29 cellular contexts compared by ENCODE assay signal in genomic region chr22:37855462-37855861, GRCh38. TPM values are rescaled to one million over a fixed set of nuclear protein-coding genes. Genes with fewer than 3 reads are reported as not detected.
A peak's percentile ranks its signal among the peaks of the same experiment; 100 is the strongest.
DNase-seq lines count a peak whose midpoint lies in the region; TF ChIP-seq lines count a peak whose summit lies in the region.
"Had no signal": no experiment of that assay in that cellular context is flagged by ENCODE, and none has a peak within 500 bp of the region (broad histone marks: within the 10 kb centered on the region; RNA-seq: fewer than 3 reads in every experiment).

No MANE protein-coding gene starts in this region.

- DNase-seq in CD8-positive, alpha-beta memory T cell = no peak
- DNase-seq in HK-2 (ENCODE audit: unreplicated experiment) (peak; percentile 20), epithelial cell of prostate (ENCODE audit: low read depth, low spot score) (no peak), sigmoid colon (no peak), SKM-1 (lab: John Stamatoyannopoulos, UW; ENCODE audit: unreplicated experiment) (no peak), NCI-H524 (lab: John Stamatoyannopoulos, UW) (no peak)
- DNase-seq in activated CD4-positive, alpha-beta memory T cell treated with anti-CD3 and anti-CD28 coated beads, Interleukin-2, amount 10 ng/mL, durations not matched to agents 7 days and 5 days = no peak
- DNase-seq: activated CD4-positive, alpha-beta T cell treated with anti-CD3 and anti-CD28 coated beads for 1 hour; activated CD8-positive, alpha-beta T cell treated with anti-CD3 and anti-CD28 coated beads, Interleukin-2, amount 10 ng/mL, durations not matched to agents 7 days and 5 days; activated effector memory CD4-positive, alpha-beta T cell treated with anti-CD3 and anti-CD28 coated beads, Interleukin-2, amount 50 U/mL, for 16 hours; adrenal gland; brain microvascular endothelial cell; DMS153; glutamatergic neuron; KG1; MG63; NCI-H1105 treated with DMSO at 0.1 percent for 48 hours; NCI-H2029; NCI-H526 treated with DMSO at 0.1 percent for 48 hours; nephron progenitor cell; NK-92 treated with Interleukin-12 subunit alpha and Interleukin-12 subunit beta, amount 100 ng/mL, for 24 hours; PC-9; SK-N-SH; stimulated activated naive CD4-positive, alpha-beta T cell treated with Interleukin-2 at 50 U/mL for 16 hours had no signal

- POLR2A ChIA-PET in CD8-positive, alpha-beta memory T cell (lab: Charles Lee) = interaction anchor here (1.1 kb wide), 1 partner anchor 12 kb away, joined by 3 read pairs; the partner anchor contains the start of gene ANKRD54
- POLR2A ChIA-PET in activated CD4-positive, alpha-beta memory T cell treated with anti-CD3 and anti-CD28 coated beads, Interleukin-2, amount 10 ng/mL, durations not matched to agents 7 days and 5 days (lab: Charles Lee) = interaction anchor here (1.4 to 1.6 kb wide), 2 partner anchors 11 to 48 kb away, joined by 3 to 4 read pairs; partner anchors contain the start of genes ANKRD54 and GCAT

- H3K9me3 Mint-ChIP-seq in CD8-positive, alpha-beta memory T cell = no peaks in the 10 kb centered on the region
- H3K9me3 Mint-ChIP-seq in activated CD4-positive, alpha-beta memory T cell treated with anti-CD3 and anti-CD28 coated beads, Interleukin-2, amount 10 ng/mL, durations not matched to agents 7 days and 5 days = no peaks in the 10 kb centered on the region
- H3K9me3 Mint-ChIP-seq: memory B cell, nephron progenitor cell had no signal

- H3K4me1 ChIP-seq in CD8-positive, alpha-beta memory T cell (ENCODE audit: insufficient read depth, low read length) = peaks cover 20% of the 10 kb centered on the region
- H3K4me1 ChIP-seq in sigmoid colon = peaks cover 0 to 32% (median 20%) of the 10 kb centered on the region in 4 donors

- 95 to 96% methylated on average over 2 of the region's 2 CpGs for WGBS in sigmoid colon, 2 donors

- peaks cover 37 to 50% (median 42%) of the 10 kb centered on the region in 3 donors for H3K4me1 Mint-ChIP-seq in CD8-positive, alpha-beta memory T cell
- peaks cover 38% of the 10 kb centered on the region for H3K4me1 Mint-ChIP-seq in activated CD4-positive, alpha-beta memory T cell treated with anti-CD3 and anti-CD28 coated beads, Interleukin-2, amount 10 ng/mL, durations not matched to agents 7 days and 5 days

- no peaks in the 10 kb centered on the region for H3K27me3 ChIP-seq in CD8-positive, alpha-beta memory T cell (ENCODE audit: insufficient read depth, low read length, poor library complexity, severe bottlenecking)
- no peaks in the 10 kb centered on the region for H3K27me3 ChIP-seq in sigmoid colon
- H3K27me3 ChIP-seq: adrenal gland; BLaER1 treated with 17β-estradiol and CSF1 and Interleukin-3, amounts not matched to agents 10 nM and 100 nM; brain microvascular endothelial cell; MG63 had no signal

- H3K27me3 Mint-ChIP-seq in CD8-positive, alpha-beta memory T cell = peaks cover 0 to 1% of the 10 kb centered on the region in 2 donors
- no peaks in the 10 kb centered on the region for H3K27me3 Mint-ChIP-seq in activated CD4-positive, alpha-beta memory T cell treated with anti-CD3 and anti-CD28 coated beads, Interleukin-2, amount 10 ng/mL, durations not matched to agents 7 days and 5 days
- H3K27me3 Mint-ChIP-seq: memory B cell had no signal

- no peak for TF ChIP-seq EP300 in sigmoid colon (IDR thresholded peaks at IDR 0.05)

- no peak overlapping the region for H3K27ac ChIP-seq in CD8-positive, alpha-beta memory T cell (ENCODE audit: low read depth, low read length)
- H3K27ac ChIP-seq in epithelial cell of prostate (peak overlapping the region; percentile 17), sigmoid colon (peak overlapping the region in 3 of 4 donors; percentile 50 to 61 (median 51))
- H3K27ac ChIP-seq: adrenal gland; BLaER1 treated with 17β-estradiol and CSF1 and Interleukin-3, amounts not matched to agents 10 nM and 100 nM; brain microvascular endothelial cell; PC-9 had no signal

- CTCF ChIA-PET in CD8-positive, alpha-beta memory T cell (lab: Charles Lee) = interaction anchor here (1.1 to 3.5 kb wide), 3 partner anchors 8 to 37 kb away, joined by 5 to 13 read pairs (median 5); no protein-coding TSS in a partner anchor
- CTCF ChIA-PET in activated CD4-positive, alpha-beta memory T cell treated with anti-CD3 and anti-CD28 coated beads, Interleukin-2, amount 10 ng/mL, durations not matched to agents 7 days and 5 days (lab: Charles Lee) = interaction anchor here (1.0 to 13.0 kb wide), 4 partner anchors 8 to 79 kb away, joined by 3 to 141 read pairs (median 7); no protein-coding TSS in a partner anchor

- H3K36me3 ChIP-seq in CD8-positive, alpha-beta memory T cell (ENCODE audit: insufficient read depth, low read length) = peaks cover 45% of the 10 kb centered on the region
- H3K36me3 ChIP-seq in sigmoid colon = peaks cover 2 to 86% (median 65%) of the 10 kb centered on the region in 4 donors

- intact Hi-C loops in sigmoid colon (cut with DNase I) = no loop called here

- peak overlapping the region in 5 of 8 donors; percentile 0 to 55 (median 17) for H3K27ac Mint-ChIP-seq in CD8-positive, alpha-beta memory T cell
- H3K27ac Mint-ChIP-seq in activated CD4-positive, alpha-beta memory T cell treated with anti-CD3 and anti-CD28 coated beads, Interleukin-2, amount 10 ng/mL, durations not matched to agents 7 days and 5 days = no peak overlapping the region
- H3K27ac Mint-ChIP-seq: activated CD8-positive, alpha-beta T cell treated with anti-CD3 and anti-CD28 coated beads, Interleukin-2, amount 10 ng/mL, durations not matched to agents 7 days and 5 days; memory B cell; nephron progenitor cell had no signal

- H3K36me3 Mint-ChIP-seq in CD8-positive, alpha-beta memory T cell = peaks cover 11 to 77% (median 17%) of the 10 kb centered on the region in 3 donors
- H3K36me3 Mint-ChIP-seq in activated CD4-positive, alpha-beta memory T cell treated with anti-CD3 and anti-CD28 coated beads, Interleukin-2, amount 10 ng/mL, durations not matched to agents 7 days and 5 days (ENCODE audit: low read depth) = peaks cover 66% of the 10 kb centered on the region

- no peak overlapping the region for H3K4me3 ChIP-seq in CD8-positive, alpha-beta memory T cell (ENCODE audit: low read length)
- no peak overlapping the region for H3K4me3 ChIP-seq in sigmoid colon
- H3K4me3 ChIP-seq: adrenal gland; BLaER1 treated with 17β-estradiol and CSF1 and Interleukin-3, amounts not matched to agents 10 nM and 100 nM; MG63; PC-9; smooth muscle cell had no signal

- H3K4me3 Mint-ChIP-seq in CD8-positive, alpha-beta memory T cell = peak overlapping the region in 1 of 7 donors; percentile 25
- H3K4me3 Mint-ChIP-seq in activated CD4-positive, alpha-beta memory T cell treated with anti-CD3 and anti-CD28 coated beads, Interleukin-2, amount 10 ng/mL, durations not matched to agents 7 days and 5 days = no peak overlapping the region
- H3K4me3 Mint-ChIP-seq: activated CD8-positive, alpha-beta T cell treated with anti-CD3 and anti-CD28 coated beads, Interleukin-2, amount 10 ng/mL, durations not matched to agents 7 days and 5 days; memory B cell; nephron progenitor cell had no signal

- TF ChIP-seq POLR2A in sigmoid colon (IDR thresholded peaks at IDR 0.05) = no peak

- no peak for TF ChIP-seq CTCF in sigmoid colon (IDR thresholded peaks at IDR 0.05)

- H3K9me3 ChIP-seq in CD8-positive, alpha-beta memory T cell (ENCODE audit: low read length) = no peaks in the 10 kb centered on the region
- no peaks in the 10 kb centered on the region for H3K9me3 ChIP-seq in sigmoid colon
- H3K9me3 ChIP-seq: adrenal gland; BLaER1 treated with 17β-estradiol and CSF1 and Interleukin-3, amounts not matched to agents 10 nM and 100 nM; MG63; SK-N-SH had no signal

RNA-seq across cellular contexts. Expression of gene EIF3L, which starts 6.2 kb away (rescaled TPM):
- total RNA-seq in CD8-positive, alpha-beta memory T cell = 100 to 1,000 TPM; 549 to 556 TPM
- 266 TPM for polyA plus RNA-seq in CD8-positive, alpha-beta memory T cell
- 100 to 1,000 TPM; 366 to 628 (median 532) TPM for total RNA-seq in sigmoid colon
- 100 to 1,000 TPM; 198 to 331 (median 307) TPM for polyA plus RNA-seq in sigmoid colon
- 100 to 1,000 TPM; 331 to 348 TPM for total RNA-seq in activated CD4-positive, alpha-beta memory T cell treated with anti-CD3 and anti-CD28 coated beads, Interleukin-2, amount 10 ng/mL, durations not matched to agents 7 days and 5 days

RNA-seq across cellular contexts. Expression of gene ANKRD54, which starts 11.3 kb away (rescaled TPM):
- total RNA-seq in CD8-positive, alpha-beta memory T cell = 10 to 100 TPM; 27.6 to 28.7 TPM
- 11.9 TPM for polyA plus RNA-seq in CD8-positive, alpha-beta memory T cell
- total RNA-seq in sigmoid colon = 10 to 100 TPM; 39.3 to 50.7 (median 45.0) TPM
- 10 to 100 TPM; 12.6 to 25.2 (median 23.0) TPM for polyA plus RNA-seq in sigmoid colon
- 10 to 100 TPM; 22.1 TPM for total RNA-seq in activated CD4-positive, alpha-beta memory T cell treated with anti-CD3 and anti-CD28 coated beads, Interleukin-2, amount 10 ng/mL, durations not matched to agents 7 days and 5 days

RNA-seq across cellular contexts. Expression of gene GALR3, which starts 32.3 kb away (rescaled TPM):
- total RNA-seq in CD8-positive, alpha-beta memory T cell = not detected
- polyA plus RNA-seq in CD8-positive, alpha-beta memory T cell = not detected
- total RNA-seq in sigmoid colon = not detected
- not detected for polyA plus RNA-seq in sigmoid colon
- total RNA-seq in activated CD4-positive, alpha-beta memory T cell treated with anti-CD3 and anti-CD28 coated beads, Interleukin-2, amount 10 ng/mL, durations not matched to agents 7 days and 5 days = not detected
- total RNA-seq: smooth muscle cell; T-helper 2 cell treated with Interferon-gamma antibody and Interleukin-4, amounts not matched to agents 100 ng/mL and 5 ng/mL, for 36 hours had no signal
- polyA plus RNA-seq: adrenal gland, SK-N-SH, smooth muscle cell, thymus had no signal

RNA-seq across cellular contexts. Expression of gene GCAT, which starts 47.7 kb away (rescaled TPM):
- total RNA-seq in CD8-positive, alpha-beta memory T cell = 10 to 100 TPM in 1 of 2 experiments, 1 to 10 TPM in 1; 9.3 to 10.0 TPM
- polyA plus RNA-seq in CD8-positive, alpha-beta memory T cell = 1.6 TPM
- total RNA-seq in sigmoid colon = 10 to 100 TPM in 1 of 4 donors, 1 to 10 TPM in 3; 5.1 to 14.1 (median 7.7) TPM
- polyA plus RNA-seq in sigmoid colon = 10 to 100 TPM in 2 of 3 donors, 1 to 10 TPM in 1; 6.0 to 12.3 (median 10.2) TPM
- 10 to 100 TPM; 13.2 to 14.1 TPM for total RNA-seq in activated CD4-positive, alpha-beta memory T cell treated with anti-CD3 and anti-CD28 coated beads, Interleukin-2, amount 10 ng/mL, durations not matched to agents 7 days and 5 days

RNA-seq across cellular contexts. Expression of gene MICALL1, which starts 50.6 kb away (rescaled TPM):
- 10 to 100 TPM; 25.4 to 25.8 TPM for total RNA-seq in CD8-positive, alpha-beta memory T cell
- polyA plus RNA-seq in CD8-positive, alpha-beta memory T cell = 7.2 TPM
- 100 to 1,000 TPM in 1 of 4 donors, 10 to 100 TPM in 3; 23.9 to 109 (median 51.6) TPM for total RNA-seq in sigmoid colon
- polyA plus RNA-seq in sigmoid colon = 10 to 100 TPM in 1 of 3 donors, 1 to 10 TPM in 2; 8.4 to 22.5 (median 9.7) TPM
- 10 to 100 TPM; 21.8 to 24.1 TPM for total RNA-seq in activated CD4-positive, alpha-beta memory T cell treated with anti-CD3 and anti-CD28 coated beads, Interleukin-2, amount 10 ng/mL, durations not matched to agents 7 days and 5 days
